ENCODE assay signal across 13 cellular contexts in genomic region chr5:155027993-155028629, GRCh38. TPM values are rescaled to one million over a fixed set of nuclear protein-coding genes. Genes with fewer than 3 reads are reported as not detected.
DNase-seq lines count a peak whose midpoint lies in the region; TF ChIP-seq lines count a peak whose summit lies in the region.
"Had no signal": no experiment of that assay in that cellular context is flagged by ENCODE, and none has a peak within 500 bp of the region (broad histone marks: within the 10 kb centered on the region; RNA-seq: fewer than 3 reads in every experiment).

No MANE protein-coding gene starts in this region.

- H3K23ac ChIP-seq in H9 (ENCODE audit: insufficient read length, low read depth, low read length): no peak overlapping the region

- H3K27ac ChIP-seq in H9 (ENCODE audit: insufficient read length, low read depth, low read length) (no peak overlapping the region), spleen (no peak overlapping the region), caudate nucleus (ENCODE audit: low read depth, low read length) (no peak overlapping the region)
- H3K27ac ChIP-seq: esophagus squamous epithelium, HL-60 had no signal

- no peak overlapping the region for H3K4me3 Mint-ChIP-seq in H9
- H3K4me3 Mint-ChIP-seq: activated CD4-positive, alpha-beta T cell treated with anti-CD3 and anti-CD28 coated beads for 36 hours had no signal

- H2BK12ac ChIP-seq in H9 (ENCODE audit: insufficient read length, low read depth, low read length): no peak overlapping the region

- H3K9ac ChIP-seq in H9 (ENCODE audit: extremely low read depth, insufficient read length, low read length): no peak overlapping the region

- no peaks in the 10 kb centered on the region for H3K36me3 Mint-ChIP-seq in H9 (ENCODE audit: insufficient read depth in 1 of 3, low read depth in 3 of 3)

- no peak overlapping the region for H2BK120ac ChIP-seq in H9 (ENCODE audit: low read depth, low read length, poor library complexity, severe bottlenecking)

- no peak overlapping the region for H4K8ac ChIP-seq in H9 (replicated peaks; ENCODE audit: insufficient read length, low read depth, low read length)

- H3K27me3 ChIP-seq in H9 (ENCODE audit: insufficient read depth, low read length) (no peaks in the 10 kb centered on the region), spleen (replicated peaks in 1 of 7) (peaks cover 0 to 6% (median 0%) of the 10 kb centered on the region in 7 donors)
- H3K27me3 ChIP-seq: esophagus squamous epithelium had no signal

- no peak overlapping the region; a peak in 1 of 7 replicates for H3K27ac Mint-ChIP-seq in H9
- H3K27ac Mint-ChIP-seq: activated CD4-positive, alpha-beta T cell treated with anti-CD3 and anti-CD28 coated beads for 36 hours had no signal

- H3K4me1 Mint-ChIP-seq in H9: peaks cover 7 to 16% of the 10 kb centered on the region in 2 experiments

- H3K36me3 ChIP-seq in spleen: no peaks in the 10 kb centered on the region
- H3K36me3 ChIP-seq: esophagus squamous epithelium had no signal

- H3K56ac ChIP-seq in H9 (ENCODE audit: insufficient read length, low read depth, low read length): no peak overlapping the region

- no peak overlapping the region for H2BK20ac ChIP-seq in H9 (ENCODE audit: low read depth, low read length, poor library complexity, severe bottlenecking)

- no peak overlapping the region for H3T11ph ChIP-seq in H9 (ENCODE audit: low read length)

- no peak overlapping the region for H3K14ac ChIP-seq in H9 (ENCODE audit: insufficient read depth, low read length)

- H3K4me1 ChIP-seq in H9 (ENCODE audit: insufficient read depth, low read length) (peaks cover 3% of the 10 kb centered on the region; the same call in 1 of the 2 replicates), spleen (no peaks in the 10 kb centered on the region)
- H3K4me1 ChIP-seq: esophagus squamous epithelium had no signal

- no peaks in the 10 kb centered on the region for H4K20me1 ChIP-seq in H9 (ENCODE audit: control insufficient read depth, insufficient read depth, insufficient read length)

- peaks cover 2% of the 10 kb centered on the region for H3K27me3 Mint-ChIP-seq in H9 (ENCODE audit: low read depth)

- WGBS in H9 (ENCODE audit: extremely low coverage, insufficient read length, low lambda C conversion rate): no CpG with 5 or more reads among the region's 1 CpG
- WGBS in spleen, 5 donors: 20 to 38% (median 33%) methylated on average over 1 of the region's 1 CpG

- intact Hi-C loops in spleen (cut with DNase I; ENCODE audit: low total_unique reads): no loop called here

- TF ChIP-seq CTCF in GM12865 (IDR thresholded peaks at IDR 0.05; ENCODE audit: insufficient read depth, low read depth, low read length, missing control alignments): peak; percentile 51
- peak; percentile 71 for TF ChIP-seq CTCF in H9 (conservative IDR thresholded peaks at IDR 0.05)
- TF ChIP-seq CTCF in spleen (IDR thresholded peaks at IDR 0.05 in 8 of 11, conservative IDR thresholded peaks at IDR 0.05 in 3 of 11): no peak

- H2BK15ac ChIP-seq in H9 (ENCODE audit: low read depth, low read length): no peak overlapping the region

- TF ChIP-seq POLR2A in spleen (IDR thresholded peaks at IDR 0.05): no peak

- no peak overlapping the region for H2BK5ac ChIP-seq in H9 (ENCODE audit: insufficient read length, low read length)

- H3K23me2 ChIP-seq in H9 (ENCODE audit: insufficient read length, low read depth, low read length, poor library complexity, severe bottlenecking): no peaks in the 10 kb centered on the region

- H2AFZ ChIP-seq in H9 (ENCODE audit: low read length): peak overlapping the region; percentile 91

- H3K79me2 ChIP-seq in H9 (ENCODE audit: insufficient read depth, low read length): 0 out of 2 replicates have a peak, but pooled peaks cover 2% of the 10 kb centered on the region

- no peak overlapping the region for H4K5ac ChIP-seq in H9 (ENCODE audit: insufficient read length, low read depth, low read length)

- H3K79me1 ChIP-seq in H9 (ENCODE audit: insufficient read depth, low read depth, low read length, poor library complexity, severe bottlenecking): no peaks in the 10 kb centered on the region

- H2AK5ac ChIP-seq in H9 (ENCODE audit: insufficient read length, low read length): no peak overlapping the region

- no peak overlapping the region for H4K91ac ChIP-seq in H9 (ENCODE audit: insufficient read length, low read depth, low read length)

- H3K9me3 Mint-ChIP-seq in H9: no peaks in the 10 kb centered on the region; a peak in 1 of 5 replicates

- H3K4me2 ChIP-seq in H9 (ENCODE audit: insufficient read depth, insufficient read length, low read length): no peak overlapping the region

- no peak overlapping the region for H3K4ac ChIP-seq in H9 (ENCODE audit: low read depth, low read length)

- DNase-seq in GM12865 (ENCODE audit: low read depth) (peak; percentile 26), H9 (no peak), SW 1271 (lab: John Stamatoyannopoulos, UW) (peak; percentile 10 to 29), kidney glomerular epithelial cell (lab: John Stamatoyannopoulos, UW) (peak; percentile 23), spleen (no peak), caudate nucleus (lab: John Stamatoyannopoulos, UW) (no peak)
- DNase-seq in effector CD8-positive, alpha-beta T cell (lab: John Stamatoyannopoulos, UW): no peak
- DNase-seq: activated CD4-positive, alpha-beta T cell treated with anti-CD3 and anti-CD28 coated beads for 36 hours; esophagus squamous epithelium; GOT3; NCI-H524 had no signal

- no peak overlapping the region for H3K18ac ChIP-seq in H9 (ENCODE audit: insufficient read length, low read depth, low read length)

- H3K9me3 ChIP-seq in H9 (ENCODE audit: control insufficient read depth, low read depth, low read length) (no peaks in the 10 kb centered on the region), spleen (peaks cover 0 to 48% (median 28%) of the 10 kb centered on the region in 8 donors)
- H3K9me3 ChIP-seq: esophagus squamous epithelium had no signal

- no peak overlapping the region for H3K4me3 ChIP-seq in GM12865 (ENCODE audit: low read depth, low read length)
- H3K4me3 ChIP-seq in spleen: no peak overlapping the region
- H3K4me3 ChIP-seq: esophagus squamous epithelium had no signal

RNA-seq across cellular contexts. Expression of gene KIF4B, which starts 14.6 kb away (rescaled TPM):
- total RNA-seq in H9 (2021) (0.04 and 0.07 TPM in 2 replicates), spleen (under 1 TPM in 4 of 7 donors, not detected in 3; 0.06 to 0.26 (median 0.16) TPM)
- not detected for polyA plus RNA-seq in spleen
- total RNA-seq: esophagus squamous epithelium, lower leg skin had no signal

Comparison
In these comparisons a context has a peak if more than half of its experiments do, and no peak if none do; other contexts are left out.
1. DNase-seq: peak in GM12865 (single experiment), SW 1271 (2 of 2) and kidney glomerular epithelial cell (single experiment); none in H9 (single experiment), effector CD8-positive, alpha-beta T cell (single experiment), spleen (single experiment) and caudate nucleus (0 of 61).
2. CTCF ChIP-seq: peak in GM12865 (single experiment) and H9 (single experiment); none in spleen (0 of 11).